Comparison of ENCODE assay signal across 15 cellular contexts in the genomic region with DNA sequence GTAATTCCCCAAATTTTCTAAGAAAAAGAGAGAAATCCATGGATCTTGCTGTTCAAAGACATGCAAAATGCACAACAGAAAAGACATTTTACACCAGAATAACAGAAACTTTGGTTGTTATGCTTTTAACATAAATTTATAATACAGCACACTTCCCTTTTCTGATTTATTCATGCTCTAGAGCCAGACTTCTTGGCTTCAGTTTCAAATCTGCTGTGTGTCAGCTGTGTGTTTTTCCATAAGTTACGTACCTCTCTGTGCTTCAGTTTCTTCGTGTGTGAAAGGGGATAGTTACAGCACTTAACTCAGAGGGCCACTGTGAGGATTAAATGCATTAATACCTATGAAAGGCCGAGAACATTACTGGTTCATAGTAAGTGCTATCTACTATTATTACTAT. TPM values are rescaled to one million over a fixed set of nuclear protein-coding genes. Genes with fewer than 3 reads are reported as not detected.
DNase-seq lines count a peak whose midpoint lies in the region; ATAC-seq, FAIRE-seq and TF ChIP-seq lines count a peak whose summit lies in the region.
"Had no signal": no experiment of that assay in that cellular context is flagged by ENCODE, and none has a peak within 500 bp of the region (broad histone marks: within the 10 kb centered on the region; RNA-seq: fewer than 3 reads in every experiment).

No MANE protein-coding gene starts in this region.

- DNase-seq in natural killer cell (no peak), MM.1S (peak; percentile 55), GM12878 (ENCODE audit: low read depth, low spot score) (no peak), GF-D8 (lab: John Stamatoyannopoulos, UW) (no peak), NCI-H510A treated with DMSO at 0.1 percent for 48 hours (lab: John Stamatoyannopoulos, UW) (no peak), NCI-H2227 (lab: John Stamatoyannopoulos, UW; ENCODE audit: unreplicated experiment) (no peak)
- DNase-seq in natural killer cell treated with Interleukin-12 subunit alpha and Interleukin-12 subunit beta and Interleukin-15 and Interleukin-18, amount 100 ng/mL, for 72 hours (ENCODE audit: low spot score), result no peak
- no peak for DNase-seq in stimulated activated effector memory CD8-positive, alpha-beta T cell treated with anti-CD3 and anti-CD28 coated beads, Interleukin-12 subunit alpha, Interleukin-12 subunit beta, amount 100 ng/mL, for 72 hours (ENCODE audit: low spot score in 2 of 2)
- DNase-seq: DMS 273 treated with DMSO at 0.1 percent for 48 hours, NCI-H1048, NCI-H345, NCI-H69, SHP77 treated with DMSO at 0.1 percent for 48 hours had no signal

- BruUV-seq in GM12878 (replicated peaks; lab: Mats Ljungman, UMichigan), result no TSS peak

- FAIRE-seq in GM12878 (lab: Jason Lieb, UNC), result no peak
- FAIRE-seq: A549 had no signal

- H3K27me3 ChIP-seq in MM.1S (replicated peaks; ENCODE audit: insufficient read depth, low read length) (no peaks in the 10 kb centered on the region), GM12878 (replicated peaks in 1 of 2; ENCODE audit: control insufficient read depth in 2 of 2, insufficient read depth in 2 of 2, low read length in 1 of 2) (no peaks in the 10 kb centered on the region)

- peak overlapping the region; percentile 43 for H3K4me3 Mint-ChIP-seq in natural killer cell
- no peak overlapping the region for H3K4me3 Mint-ChIP-seq in natural killer cell treated with Interleukin-12 subunit alpha and Interleukin-12 subunit beta and Interleukin-15 and Interleukin-18, amount 100 ng/mL, for 72 hours
- H3K4me3 Mint-ChIP-seq in stimulated activated effector memory CD8-positive, alpha-beta T cell treated with anti-CD3 and anti-CD28 coated beads, Interleukin-12 subunit alpha, Interleukin-12 subunit beta, amount 100 ng/mL, for 72 hours, result peak overlapping the region; percentile 70

- 65% methylated on average over 3 of the region's 3 CpGs for WGBS in GM12878 (ENCODE audit: insufficient coverage, insufficient replicate concordance, low lambda C conversion rate, missing lambda C conversion rate)

- TF ChIP-seq EP300 in GM12878 (IDR thresholded peaks at IDR 0.05; ENCODE audit: borderline replicate concordance in 1 of 2, control insufficient read depth in 1 of 2, low read depth in 2 of 2, low read length in 2 of 2), result no peak

- no peaks in the 10 kb centered on the region for H3K9me3 Mint-ChIP-seq in natural killer cell
- H3K9me3 Mint-ChIP-seq in natural killer cell treated with Interleukin-12 subunit alpha and Interleukin-12 subunit beta and Interleukin-15 and Interleukin-18, amount 100 ng/mL, for 72 hours, result no peaks in the 10 kb centered on the region
- no peaks in the 10 kb centered on the region for H3K9me3 Mint-ChIP-seq in stimulated activated effector memory CD8-positive, alpha-beta T cell treated with anti-CD3 and anti-CD28 coated beads, Interleukin-12 subunit alpha, Interleukin-12 subunit beta, amount 100 ng/mL, for 72 hours

- H3K79me2 ChIP-seq in MM.1S (ENCODE audit: low read length) (no peaks in the 10 kb centered on the region), GM12878 (ENCODE audit: control insufficient read depth, insufficient read depth, low read length) (no peaks in the 10 kb centered on the region)

- H3K27me3 Mint-ChIP-seq in natural killer cell (ENCODE audit: low read depth in 2 of 2), result peaks cover 0 to 2% of the 10 kb centered on the region in 2 donors
- H3K27me3 Mint-ChIP-seq in natural killer cell treated with Interleukin-12 subunit alpha and Interleukin-12 subunit beta and Interleukin-15 and Interleukin-18, amount 100 ng/mL, for 72 hours, result no peaks in the 10 kb centered on the region

- peaks cover 79% of the 10 kb centered on the region for H3F3A ChIP-seq in MM.1S (ENCODE audit: insufficient read depth, low read length)

- peak overlapping the region; percentile 6 to 74 for H3K27ac Mint-ChIP-seq in natural killer cell
- H3K27ac Mint-ChIP-seq in natural killer cell treated with Interleukin-12 subunit alpha and Interleukin-12 subunit beta and Interleukin-15 and Interleukin-18, amount 100 ng/mL, for 72 hours, result peak overlapping the region in 1 of 2 donors; percentile 38
- peak overlapping the region; percentile 74 for H3K27ac Mint-ChIP-seq in stimulated activated effector memory CD8-positive, alpha-beta T cell treated with anti-CD3 and anti-CD28 coated beads, Interleukin-12 subunit alpha, Interleukin-12 subunit beta, amount 100 ng/mL, for 72 hours

- RAD21 ChIA-PET in GM12878 (lab: Charles Lee; ENCODE audit: unreplicated experiment), result no interaction called here

- no peaks in the 10 kb centered on the region for H3K9me3 ChIP-seq in MM.1S (replicated peaks; ENCODE audit: insufficient read depth, low read length)
- H3K9me3 ChIP-seq in GM12878 (replicated peaks; ENCODE audit: control insufficient read depth, insufficient read depth, low read length), result no peaks in the 10 kb centered on the region
- H3K9me3 ChIP-seq: A549 had no signal

- H3K27ac ChIP-seq in MM.1S (ENCODE audit: low read length), result peak overlapping the region; percentile 84
- H3K27ac ChIP-seq in GM12878 (ENCODE audit: control insufficient read depth, insufficient read depth), result no peak overlapping the region
- H3K27ac ChIP-seq: A549 had no signal

- H3K4me3 ChIP-seq in MM.1S (ENCODE audit: low read length) (0 out of 2 replicates have a peak overlapping the region, but pooled peaks have one; percentile 4), GM12878 (no peak overlapping the region)
- H3K4me3 ChIP-seq: A549 had no signal

- H3K4me1 ChIP-seq in MM.1S (ENCODE audit: low read length), result peaks cover 86% of the 10 kb centered on the region
- peaks cover 34% of the 10 kb centered on the region for H3K4me1 ChIP-seq in GM12878 (ENCODE audit: control insufficient read depth, insufficient read depth, low read length)
- H3K4me1 ChIP-seq: A549 had no signal

- intact Hi-C loops in natural killer cell (cut with micrococcal nuclease) (no loop called here), GM12878 (cut with micrococcal nuclease; ENCODE audit: unreplicated experiment) (no loop called here)

- H3K36me3 Mint-ChIP-seq in natural killer cell, result no peaks in the 10 kb centered on the region
- no peaks in the 10 kb centered on the region for H3K36me3 Mint-ChIP-seq in natural killer cell treated with Interleukin-12 subunit alpha and Interleukin-12 subunit beta and Interleukin-15 and Interleukin-18, amount 100 ng/mL, for 72 hours
- no peaks in the 10 kb centered on the region for H3K36me3 Mint-ChIP-seq in stimulated activated effector memory CD8-positive, alpha-beta T cell treated with anti-CD3 and anti-CD28 coated beads, Interleukin-12 subunit alpha, Interleukin-12 subunit beta, amount 100 ng/mL, for 72 hours

- TF ChIP-seq CTCF in natural killer cell (IDR thresholded peaks at IDR 0.05), result no peak
- no peak for TF ChIP-seq CTCF in MM.1S (IDR thresholded peaks at IDR 0.05; ENCODE audit: low read length)
- TF ChIP-seq CTCF in GM12878 (IDR thresholded peaks at IDR 0.05 in 2 of 3, conservative IDR thresholded peaks at IDR 0.05 in 1 of 3; ENCODE audit: control insufficient read depth in 2 of 3, extremely low read depth in 1 of 3, insufficient read depth in 1 of 3, low read depth in 3 of 3, low read length in 3 of 3), result no peak

- POLR2A ChIA-PET in GM12878 (lab: Charles Lee), result no interaction called here

- H3K4me2 ChIP-seq in MM.1S (ENCODE audit: low read depth, low read length) (peak overlapping the region; percentile 36), GM12878 (ENCODE audit: control insufficient read depth, insufficient read depth) (no peak overlapping the region)
- H3K4me2 ChIP-seq: A549 had no signal

- H2AFZ ChIP-seq in MM.1S (ENCODE audit: low read length), result no peak overlapping the region
- no peak overlapping the region for H2AFZ ChIP-seq in GM12878 (ENCODE audit: control insufficient read depth, low read depth, low read length)

- no peaks in the 10 kb centered on the region for H3K36me3 ChIP-seq in MM.1S (replicated peaks; ENCODE audit: insufficient read depth, low read length)
- H3K36me3 ChIP-seq in GM12878 (ENCODE audit: control insufficient read depth in 2 of 2, insufficient read depth in 2 of 2, low read length in 1 of 2), result no peaks in the 10 kb centered on the region

- CTCF ChIA-PET in GM12878 (lab: Yijun Ruan, JAX), result no interaction called here

- H4K20me1 ChIP-seq in MM.1S (ENCODE audit: insufficient read depth, low read length), result no peaks in the 10 kb centered on the region
- H4K20me1 ChIP-seq in GM12878 (ENCODE audit: control insufficient read depth, insufficient read depth), result no peaks in the 10 kb centered on the region

- SMC1A ChIA-PET in GM12878 (lab: Charles Lee; ENCODE audit: uncharacterized antibody, unreplicated experiment), result interaction anchor here (1.6 kb wide), 1 partner anchor 15 kb away, joined by 5 read pairs; no protein-coding TSS in a partner anchor

- peak overlapping the region; percentile 48 for H3K9ac ChIP-seq in MM.1S (ENCODE audit: low read length)
- H3K9ac ChIP-seq in GM12878 (ENCODE audit: control insufficient read depth, insufficient read depth, low read length), result no peak overlapping the region

- no peak for TF ChIP-seq RAD21 in GM12878 (IDR thresholded peaks at IDR 0.05; ENCODE audit: insufficient read depth, low read depth, low read length)

- in situ Hi-C loops in GM12878 (cut with MboI), result no loop called here

- peaks cover 66 to 71% of the 10 kb centered on the region in 2 donors for H3K4me1 Mint-ChIP-seq in natural killer cell
- peaks cover 55 to 72% of the 10 kb centered on the region in 2 donors for H3K4me1 Mint-ChIP-seq in natural killer cell treated with Interleukin-12 subunit alpha and Interleukin-12 subunit beta and Interleukin-15 and Interleukin-18, amount 100 ng/mL, for 72 hours (ENCODE audit: low read depth in 2 of 2)
- peaks cover 80% of the 10 kb centered on the region for H3K4me1 Mint-ChIP-seq in stimulated activated effector memory CD8-positive, alpha-beta T cell treated with anti-CD3 and anti-CD28 coated beads, Interleukin-12 subunit alpha, Interleukin-12 subunit beta, amount 100 ng/mL, for 72 hours

- no peaks in the 10 kb centered on the region for H3K9me2 ChIP-seq in MM.1S (replicated peaks; ENCODE audit: insufficient read depth, low read length)

- ATAC-seq in natural killer cell, result no peak
- ATAC-seq in natural killer cell treated with Interleukin-12 subunit alpha and Interleukin-12 subunit beta and Interleukin-15 and Interleukin-18, amount 100 ng/mL, for 72 hours, result no peak
- ATAC-seq in GM12878, result no peak
- no peak for ATAC-seq in stimulated activated effector memory CD8-positive, alpha-beta T cell treated with anti-CD3 and anti-CD28 coated beads, Interleukin-12 subunit alpha, Interleukin-12 subunit beta, amount 100 ng/mL, for 72 hours
- ATAC-seq: A549 had no signal

- no peak for TF ChIP-seq POLR2A in GM12878 (IDR thresholded peaks at IDR 0.05; ENCODE audit: low read depth, low read length)

RNA-seq across cellular contexts. Expression of a gene that starts 6.8 kb away (rescaled TPM):
- total RNA-seq in natural killer cell (10 to 100 TPM; 22.2 to 73.9 (median 55.9) TPM), GM12878 (2014; rRNA removed) (13.0 and 14.8 TPM in 2 replicates), GM12878 (2014; rRNA removed; fragmentation: Illumina TruSeq; extraction: Trizol) (12.4 and 15.3 TPM in 2 replicates), GM12878 (2021) (12.9 and 13.6 TPM in 2 replicates)
- 10 to 100 TPM; 59.6 to 82.1 TPM for total RNA-seq in natural killer cell treated with Interleukin-12 subunit alpha and Interleukin-12 subunit beta and Interleukin-15 and Interleukin-18, amount 100 ng/mL, for 72 hours
- total RNA-seq in GM12878 (2013; cell fraction: nucleolus; rRNA removed), result 6.6 and 7.5 TPM in 2 replicates
- polyA plus RNA-seq in GM12878 (2011; ENCODE audit: low read depth), result 17.8 TPM
- polyA plus RNA-seq in GM12878 (2011; rRNA removed) (26.9 and 108 TPM in 2 replicates), GM12878 (2014; fragmentation: Illumina TruSeq; extraction: Trizol) (5.4 and 13.4 TPM in 2 replicates), GM12878 (2014; fragmentation: Nextera tagmentation; extraction: Ambion mirVana) (10 to 100 TPM; 13.8 to 14.5 TPM), GM12878 (2014; rRNA removed) (12.6 and 14.0 TPM in 2 replicates), GM12878 (2016; fragmentation: Nextera tagmentation; extraction: Ambion mirVana) (1 to 10 TPM; 1.9 to 3.2 TPM)
- 63.6 and 64.9 TPM in 2 replicates for polyA plus RNA-seq in GM12878 (2011; cell fraction: cytosol; rRNA removed)
- polyA plus RNA-seq in GM12878 (2011; cell fraction: nucleus; rRNA removed), result 51.9 and 86.7 TPM in 2 replicates
- polyA plus RNA-seq in GM12878 (2012), result 17.4 and 22.5 TPM in 2 replicates
- polyA minus RNA-seq in GM12878 (2011; rRNA and poly(A)+ RNA removed), result 44.0 and 53.2 TPM in 2 replicates
- polyA minus RNA-seq in GM12878 (2011; cell fraction: cytosol; rRNA and poly(A)+ RNA removed), result 38.6 and 41.3 TPM in 2 replicates
- 88.5 and 100 TPM in 2 replicates for polyA minus RNA-seq in GM12878 (2011; cell fraction: nucleus; rRNA and poly(A)+ RNA removed)
- total RNA-seq: HT1080 had no signal
- polyA plus RNA-seq: A549 had no signal

RNA-seq across cellular contexts. Expression of a gene that starts 7.5 kb away (rescaled TPM):
- 10 to 100 TPM; 23.7 to 31.2 (median 25.4) TPM for total RNA-seq in natural killer cell
- 10 to 100 TPM; 24.9 to 37.4 TPM for total RNA-seq in natural killer cell treated with Interleukin-12 subunit alpha and Interleukin-12 subunit beta and Interleukin-15 and Interleukin-18, amount 100 ng/mL, for 72 hours
- total RNA-seq in GM12878 (2013; cell fraction: nucleolus; rRNA removed), result 0.84 TPM in 1 of 2 replicates, not detected in the other
- total RNA-seq in GM12878 (2014; rRNA removed), result 13.6 and 23.2 TPM in 2 replicates
- 13.1 and 15.0 TPM in 2 replicates for total RNA-seq in GM12878 (2014; rRNA removed; fragmentation: Illumina TruSeq; extraction: Trizol)
- 11.1 and 12.3 TPM in 2 replicates for total RNA-seq in GM12878 (2021)
- 12.3 TPM for polyA plus RNA-seq in GM12878 (2011; ENCODE audit: low read depth)
- polyA plus RNA-seq in GM12878 (2011; rRNA removed), result 249 and 275 TPM in 2 replicates
- polyA plus RNA-seq in GM12878 (2011; cell fraction: cytosol; rRNA removed), result 273 and 296 TPM in 2 replicates
- 86.0 and 151 TPM in 2 replicates for polyA plus RNA-seq in GM12878 (2011; cell fraction: nucleus; rRNA removed)
- 4.0 and 23.1 TPM in 2 replicates for polyA plus RNA-seq in GM12878 (2012)
- 12.0 and 15.4 TPM in 2 replicates for polyA plus RNA-seq in GM12878 (2014; fragmentation: Illumina TruSeq; extraction: Trizol)
- 100 to 1,000 TPM in 1 of 2 experiments, 10 to 100 TPM in 1; 99.7 to 133 TPM for polyA plus RNA-seq in GM12878 (2014; fragmentation: Nextera tagmentation; extraction: Ambion mirVana)
- polyA plus RNA-seq in GM12878 (2014; rRNA removed), result 17.5 and 20.9 TPM in 2 replicates
- 1 to 10 TPM; 2.3 to 4.2 TPM for polyA plus RNA-seq in GM12878 (2016; fragmentation: Nextera tagmentation; extraction: Ambion mirVana)
- 154 and 262 TPM in 2 replicates for polyA minus RNA-seq in GM12878 (2011; rRNA and poly(A)+ RNA removed)
- polyA minus RNA-seq in GM12878 (2011; cell fraction: cytosol; rRNA and poly(A)+ RNA removed), result 45.8 and 46.4 TPM in 2 replicates
- 29.3 and 32.3 TPM in 2 replicates for polyA minus RNA-seq in GM12878 (2011; cell fraction: nucleus; rRNA and poly(A)+ RNA removed)
- total RNA-seq: HT1080 had no signal
- polyA plus RNA-seq: A549 had no signal

RNA-seq across cellular contexts. Expression of a gene that starts 26.9 kb away (rescaled TPM):
- total RNA-seq in natural killer cell, result 10 to 100 TPM in 1 of 3 donors, 1 to 10 TPM in 2; 4.3 to 10.7 (median 8.2) TPM
- 10 to 100 TPM in 1 of 2 donors, 1 to 10 TPM in 1; 9.2 to 10.7 TPM for total RNA-seq in natural killer cell treated with Interleukin-12 subunit alpha and Interleukin-12 subunit beta and Interleukin-15 and Interleukin-18, amount 100 ng/mL, for 72 hours
- total RNA-seq in GM12878 (2013; cell fraction: nucleolus; rRNA removed), result 9.6 and 11.1 TPM in 2 replicates
- 1.8 and 2.7 TPM in 2 replicates for total RNA-seq in GM12878 (2014; rRNA removed)
- total RNA-seq in GM12878 (2014; rRNA removed; fragmentation: Illumina TruSeq; extraction: Trizol), result 1.6 and 2.0 TPM in 2 replicates
- total RNA-seq in GM12878 (2021), result 2.5 and 8.5 TPM in 2 replicates
- polyA plus RNA-seq in GM12878 (2011; ENCODE audit: low read depth), result not detected
- polyA plus RNA-seq in GM12878 (2011; rRNA removed), result 2.0 and 2.1 TPM in 2 replicates
- 1.6 and 2.6 TPM in 2 replicates for polyA plus RNA-seq in GM12878 (2011; cell fraction: cytosol; rRNA removed)
- 15.3 and 19.8 TPM in 2 replicates for polyA plus RNA-seq in GM12878 (2011; cell fraction: nucleus; rRNA removed)
- 3.0 and 5.8 TPM in 2 replicates for polyA plus RNA-seq in GM12878 (2012)
- polyA plus RNA-seq in GM12878 (2014; fragmentation: Illumina TruSeq; extraction: Trizol), result 0.93 TPM in 1 of 2 replicates, not detected in the other
- not detected for polyA plus RNA-seq in GM12878 (2014; fragmentation: Nextera tagmentation; extraction: Ambion mirVana)
- 3.0 and 4.8 TPM in 2 replicates for polyA plus RNA-seq in GM12878 (2014; rRNA removed)
- polyA plus RNA-seq in GM12878 (2016; fragmentation: Nextera tagmentation; extraction: Ambion mirVana), result 1 to 10 TPM in 1 of 2 experiments, under 1 TPM in 1; 0.67 to 1.6 TPM
- polyA minus RNA-seq in GM12878 (2011; rRNA and poly(A)+ RNA removed), result 0.80 TPM in 1 of 2 replicates, not detected in the other
- not detected in 2 replicates for polyA minus RNA-seq in GM12878 (2011; cell fraction: cytosol; rRNA and poly(A)+ RNA removed)
- 1.9 and 2.3 TPM in 2 replicates for polyA minus RNA-seq in GM12878 (2011; cell fraction: nucleus; rRNA and poly(A)+ RNA removed)
- total RNA-seq: HT1080 had no signal
